Comparison of ENCODE assay signal across 26 cellular contexts in genomic region chr5:178242416-178242815, GRCh38. TPM values are rescaled to one million over a fixed set of nuclear protein-coding genes. Genes with fewer than 3 reads are reported as not detected.
DNase-seq lines count a peak whose midpoint lies in the region; ATAC-seq and TF ChIP-seq lines count a peak whose summit lies in the region.
"Had no signal": no experiment of that assay in that cellular context is flagged by ENCODE, and none has a peak within 500 bp of the region (broad histone marks: within the 10 kb centered on the region; RNA-seq: fewer than 3 reads in every experiment).

No MANE protein-coding gene starts in this region.

- intact Hi-C loops in dendritic cell treated with granulocyte-macrophage colony-stimulating factor and Interleukin-4, amounts not matched to agents 40 ng/mL and 50 ng/mL, for 4 days (cut with micrococcal nuclease), result no loop called here
- intact Hi-C loops in natural killer cell (cut with micrococcal nuclease), result no loop called here

- no peaks in the 10 kb centered on the region for H4K20me1 ChIP-seq in DOHH2 (ENCODE audit: control insufficient read depth, insufficient read depth, low read depth, low read length)

- no peaks in the 10 kb centered on the region for H3K79me2 ChIP-seq in DOHH2 (ENCODE audit: control insufficient read depth, low read length)
- H3K79me2 ChIP-seq: hepatocyte had no signal

- H3K4me2 ChIP-seq in DOHH2 (ENCODE audit: low read length), result peak overlapping the region; percentile 59; the same call in 1 of the 2 replicates
- H3K4me2 ChIP-seq: hepatocyte had no signal

- H3K27me3 ChIP-seq in CD4-positive, CD25-positive, alpha-beta regulatory T cell (ENCODE audit: control insufficient read depth, insufficient read depth, low read length), result no peaks in the 10 kb centered on the region
- H3K27me3 ChIP-seq in DOHH2 (ENCODE audit: control insufficient read depth, low read length), result no peaks in the 10 kb centered on the region
- H3K27me3 ChIP-seq: hepatocyte, SJSA1, upper lobe of left lung had no signal

- no peaks in the 10 kb centered on the region for H3K36me3 ChIP-seq in CD4-positive, CD25-positive, alpha-beta regulatory T cell (ENCODE audit: control insufficient read depth, insufficient read depth, low read length)
- H3K36me3 ChIP-seq in DOHH2 (ENCODE audit: control insufficient read depth, low read length), result no peaks in the 10 kb centered on the region
- H3K36me3 ChIP-seq: prostate gland, SJSA1, upper lobe of left lung had no signal

- H3K4me1 ChIP-seq in CD4-positive, CD25-positive, alpha-beta regulatory T cell (ENCODE audit: control insufficient read depth, insufficient read depth, low read length, poor library complexity, severe bottlenecking), result peaks cover 26% of the 10 kb centered on the region
- peaks cover 72% of the 10 kb centered on the region for H3K4me1 ChIP-seq in DOHH2 (ENCODE audit: control insufficient read depth, low read length)
- H3K4me1 ChIP-seq: prostate gland, SJSA1 had no signal

- H3K27ac ChIP-seq in CD4-positive, CD25-positive, alpha-beta regulatory T cell (ENCODE audit: insufficient read depth, low read length, poor library complexity, severe bottlenecking), result no peak overlapping the region
- no peak overlapping the region for H3K27ac ChIP-seq in DOHH2 (ENCODE audit: low read depth, low read length)
- H3K27ac ChIP-seq: hepatocyte, prostate gland, SJSA1 had no signal

- peaks cover 32% of the 10 kb centered on the region for H3F3A ChIP-seq in DOHH2 (ENCODE audit: control insufficient read depth, insufficient read depth)

- no peak for TF ChIP-seq CTCF in DOHH2 (IDR thresholded peaks at IDR 0.05; ENCODE audit: low read depth, low read length, poor library complexity, severe bottlenecking)
- no peak for TF ChIP-seq CTCF in natural killer cell (IDR thresholded peaks at IDR 0.05)

- no peaks in the 10 kb centered on the region for H3K27me3 Mint-ChIP-seq in CD4-positive, CD25-positive, alpha-beta regulatory T cell
- no peaks in the 10 kb centered on the region for H3K27me3 Mint-ChIP-seq in dendritic cell treated with granulocyte-macrophage colony-stimulating factor and Interleukin-4, amounts not matched to agents 40 ng/mL and 50 ng/mL, for 4 days
- H3K27me3 Mint-ChIP-seq in natural killer cell (ENCODE audit: low read depth in 2 of 2), result no peaks in the 10 kb centered on the region
- H3K27me3 Mint-ChIP-seq: activated B cell treated with CpG ODN at 0.5 μM for 24 hours had no signal

- H3K4me3 ChIP-seq in CD4-positive, CD25-positive, alpha-beta regulatory T cell (ENCODE audit: low read depth, low read length), result no peak overlapping the region
- H3K4me3 ChIP-seq in DOHH2 (ENCODE audit: low read length), result no peak overlapping the region; the same call in 1 of the 2 replicates
- H3K4me3 ChIP-seq: hepatocyte, prostate gland, SJSA1, upper lobe of left lung had no signal

- DNase-seq in CD4-positive, CD25-positive, alpha-beta regulatory T cell, result no peak
- DNase-seq in natural killer cell, result no peak
- no peak for DNase-seq in activated effector memory CD4-positive, alpha-beta T cell treated with anti-CD3 and anti-CD28 coated beads, Interleukin-2, amount 50 U/mL, for 16 hours
- no peak for DNase-seq in GM03348 (ENCODE audit: low spot score)
- DNase-seq: activated B cell treated with CpG ODN at 0.5 μM for 24 hours; amniotic stem cell; EL; Kasumi-1; mammary epithelial cell; NCI-H1092 treated with DMSO at 0.1 percent for 48 hours; NCI-H2081; NCI-H446; stimulated activated CD4-positive, alpha-beta T cell treated with anti-CD3 and anti-CD28 coated beads, Interleukin-1b, Interleukin-23, amount 100 ng/mL, for 48 hours; stimulated activated naive CD4-positive, alpha-beta T cell; T-helper 9 cell; upper lobe of left lung had no signal

- H3K36me3 Mint-ChIP-seq in CD4-positive, CD25-positive, alpha-beta regulatory T cell, result no peaks in the 10 kb centered on the region
- H3K36me3 Mint-ChIP-seq in dendritic cell treated with granulocyte-macrophage colony-stimulating factor and Interleukin-4, amounts not matched to agents 40 ng/mL and 50 ng/mL, for 4 days (ENCODE audit: low read depth), result no peaks in the 10 kb centered on the region
- H3K36me3 Mint-ChIP-seq in natural killer cell, result no peaks in the 10 kb centered on the region

- H3K9me2 ChIP-seq in DOHH2 (replicated peaks; ENCODE audit: control insufficient read depth, low read length), result no peaks in the 10 kb centered on the region

- H3K4me3 Mint-ChIP-seq in CD4-positive, CD25-positive, alpha-beta regulatory T cell, result no peak overlapping the region
- no peak overlapping the region for H3K4me3 Mint-ChIP-seq in dendritic cell treated with granulocyte-macrophage colony-stimulating factor and Interleukin-4, amounts not matched to agents 40 ng/mL and 50 ng/mL, for 4 days
- peak overlapping the region; percentile 13 for H3K4me3 Mint-ChIP-seq in natural killer cell
- H3K4me3 Mint-ChIP-seq: activated B cell treated with CpG ODN at 0.5 μM for 24 hours had no signal

- no peaks in the 10 kb centered on the region for H3K9me3 Mint-ChIP-seq in CD4-positive, CD25-positive, alpha-beta regulatory T cell
- no peaks in the 10 kb centered on the region for H3K9me3 Mint-ChIP-seq in dendritic cell treated with granulocyte-macrophage colony-stimulating factor and Interleukin-4, amounts not matched to agents 40 ng/mL and 50 ng/mL, for 4 days
- no peaks in the 10 kb centered on the region for H3K9me3 Mint-ChIP-seq in natural killer cell
- H3K9me3 Mint-ChIP-seq: activated B cell treated with CpG ODN at 0.5 μM for 24 hours; activated T-helper 2 cell treated with anti-CD3 and anti-CD28 coated beads, Interferon-gamma antibody, Interleukin-2, Interleukin-4, amounts not matched to agents 10 μg/mL and 5 μg/mL and 100 μg/mL, durations not matched to agents 14 hours and 24 hours and 36 hours had no signal

- H3K9me3 ChIP-seq in CD4-positive, CD25-positive, alpha-beta regulatory T cell (ENCODE audit: control insufficient read depth in 2 of 2, low read length in 2 of 2), result no peaks in the 10 kb centered on the region
- H3K9me3 ChIP-seq in DOHH2 (ENCODE audit: control insufficient read depth, insufficient read depth, low read length), result no peaks in the 10 kb centered on the region
- H3K9me3 ChIP-seq: prostate gland, upper lobe of left lung had no signal

- no peak for ATAC-seq in CD4-positive, CD25-positive, alpha-beta regulatory T cell (ENCODE audit: low read depth in 2 of 2)
- ATAC-seq in natural killer cell (no peak), HG03439 (IDR thresholded peaks at IDR 0.05; ENCODE audit: unreplicated experiment) (no peak)
- ATAC-seq: Panc1 had no signal

- H3K27ac Mint-ChIP-seq in CD4-positive, CD25-positive, alpha-beta regulatory T cell, result peak overlapping the region in 2 of 3 donors; percentile 34 to 83
- peak overlapping the region; percentile 94 for H3K27ac Mint-ChIP-seq in dendritic cell treated with granulocyte-macrophage colony-stimulating factor and Interleukin-4, amounts not matched to agents 40 ng/mL and 50 ng/mL, for 4 days
- H3K27ac Mint-ChIP-seq in natural killer cell, result peak overlapping the region; percentile 34 to 98
- H3K27ac Mint-ChIP-seq: activated B cell treated with CpG ODN at 0.5 μM for 24 hours; activated T-helper 2 cell treated with anti-CD3 and anti-CD28 coated beads, Interferon-gamma antibody, Interleukin-2, Interleukin-4, amounts not matched to agents 10 μg/mL and 5 μg/mL and 100 μg/mL, durations not matched to agents 14 hours and 24 hours and 36 hours had no signal

- peaks cover 5 to 38% (median 7%) of the 10 kb centered on the region in 4 donors for H3K4me1 Mint-ChIP-seq in CD4-positive, CD25-positive, alpha-beta regulatory T cell
- peaks cover 63% of the 10 kb centered on the region for H3K4me1 Mint-ChIP-seq in dendritic cell treated with granulocyte-macrophage colony-stimulating factor and Interleukin-4, amounts not matched to agents 40 ng/mL and 50 ng/mL, for 4 days (ENCODE audit: low read depth)
- peaks cover 14 to 56% of the 10 kb centered on the region in 2 donors for H3K4me1 Mint-ChIP-seq in natural killer cell

RNA-seq across cellular contexts. Expression of gene PHYKPL, which starts 9.8 kb away (rescaled TPM):
- total RNA-seq in CD4-positive, CD25-positive, alpha-beta regulatory T cell, result 165 TPM
- 10 to 100 TPM; 41.5 to 45.5 (median 42.5) TPM for polyA plus RNA-seq in CD4-positive, CD25-positive, alpha-beta regulatory T cell
- total RNA-seq in natural killer cell, result 100 to 1,000 TPM; 111 to 134 (median 131) TPM

RNA-seq across cellular contexts. Expression of gene HNRNPAB, which starts 38.1 kb away (rescaled TPM):
- 79.5 TPM for total RNA-seq in CD4-positive, CD25-positive, alpha-beta regulatory T cell
- polyA plus RNA-seq in CD4-positive, CD25-positive, alpha-beta regulatory T cell, result 10 to 100 TPM; 63.1 to 77.1 (median 64.5) TPM
- 10 to 100 TPM; 77.6 to 98.4 (median 88.4) TPM for total RNA-seq in natural killer cell

RNA-seq across cellular contexts. Expression of gene GMCL2, which starts 55.2 kb away (rescaled TPM):
- not detected for total RNA-seq in CD4-positive, CD25-positive, alpha-beta regulatory T cell
- under 1 TPM in 1 of 4 donors, not detected in 3; 0.11 TPM for polyA plus RNA-seq in CD4-positive, CD25-positive, alpha-beta regulatory T cell
- total RNA-seq in natural killer cell, result not detected
- total RNA-seq: activated B cell treated with CpG ODN at 0.5 μM for 24 hours; activated T-helper 2 cell treated with anti-CD3 and anti-CD28 coated beads, Interferon-gamma antibody, Interleukin-2, Interleukin-4, amounts not matched to agents 10 μg/mL and 5 μg/mL and 100 μg/mL, durations not matched to agents 14 hours and 24 hours and 36 hours; hepatocyte; HT1080; mammary epithelial cell; SJSA1; skeletal muscle tissue; upper lobe of left lung had no signal
- polyA plus RNA-seq: hepatocyte, mammary epithelial cell had no signal
